ENCODE assay signal across 9 cellular contexts in genomic region chr5:145975361-145976066, GRCh38. TPM values are rescaled to one million over a fixed set of nuclear protein-coding genes. Genes with fewer than 3 reads are reported as not detected.
DNase-seq lines count a peak whose midpoint lies in the region; ATAC-seq, FAIRE-seq and TF ChIP-seq lines count a peak whose summit lies in the region.
"Had no signal": no experiment of that assay in that cellular context is flagged by ENCODE, and none has a peak within 500 bp of the region (broad histone marks: within the 10 kb centered on the region; RNA-seq: fewer than 3 reads in every experiment).

No MANE protein-coding gene starts in this region.

- H3K27me3 ChIP-seq in ACC112 (ENCODE audit: insufficient read depth, low read length) = no peaks in the 10 kb centered on the region

- peak; percentile 98 for FAIRE-seq in RCC 7860 (lab: Jason Lieb, UNC)
- FAIRE-seq in D721Med (lab: Jason Lieb, UNC) = no peak
- FAIRE-seq: G401.6 had no signal

- peak overlapping the region; percentile 88 for H3K27ac ChIP-seq in ACC112 (ENCODE audit: low read depth, low read length)

- TF ChIP-seq CTCF in D721Med (IDR thresholded peaks at IDR 0.05; ENCODE audit: insufficient read depth, missing control alignments) = no peak

- H3K4me1 ChIP-seq in ACC112 (ENCODE audit: control insufficient read depth, insufficient read depth, low read length, unreplicated experiment) = peaks cover 32% of the 10 kb centered on the region

- H3K36me3 ChIP-seq in ACC112 (ENCODE audit: insufficient read depth, low read length) = no peaks in the 10 kb centered on the region

- peak overlapping the region; percentile 26; the same call in 1 of the 2 replicates for H3K4me3 ChIP-seq in ACC112 (ENCODE audit: low read depth, low read length)

- H3K79me2 ChIP-seq in ACC112 (ENCODE audit: control insufficient read depth, insufficient read depth, low read length, unreplicated experiment) = no peaks in the 10 kb centered on the region

- H2AFZ ChIP-seq in ACC112 (ENCODE audit: low read length, unreplicated experiment) = peak overlapping the region; percentile 29

- DNase-seq in RCC 7860 (ENCODE audit: low spot score) (peak; percentile 98), glomerular visceral epithelial cell (ENCODE audit: extremely low spot score) (peak; percentile 99), mesenteric fat pad (ENCODE audit: low spot score) (no peak), D721Med (ENCODE audit: insufficient read length, low spot score) (no peak)
- DNase-seq in activated CD8-positive, alpha-beta memory T cell treated with anti-CD3 and anti-CD28 coated beads, Interleukin-2, amount 50 U/mL, for 48 hours = no peak

- ATAC-seq in GM21529 (IDR thresholded peaks at IDR 0.05; ENCODE audit: unreplicated experiment) (peak; percentile 49), HG03378 (IDR thresholded peaks at IDR 0.05; ENCODE audit: unreplicated experiment) (no peak)

RNA-seq across cellular contexts. Expression of gene SH3RF2, which starts 39.1 kb away (rescaled TPM):
- 1.6 TPM for total RNA-seq in mesenteric fat pad

Comparison
In these comparisons a context has a peak if more than half of its experiments do, and no peak if none do; other contexts are left out.
1. DNase-seq: peak in RCC 7860 (single experiment) and glomerular visceral epithelial cell (single experiment); none in mesenteric fat pad (single experiment), activated CD8-positive, alpha-beta memory T cell treated with anti-CD3 and anti-CD28 coated beads, Interleukin-2, amount 50 U/mL, for 48 hours (single experiment) and D721Med (single experiment).